15 cellular contexts compared by ENCODE assay signal in the genomic region with DNA sequence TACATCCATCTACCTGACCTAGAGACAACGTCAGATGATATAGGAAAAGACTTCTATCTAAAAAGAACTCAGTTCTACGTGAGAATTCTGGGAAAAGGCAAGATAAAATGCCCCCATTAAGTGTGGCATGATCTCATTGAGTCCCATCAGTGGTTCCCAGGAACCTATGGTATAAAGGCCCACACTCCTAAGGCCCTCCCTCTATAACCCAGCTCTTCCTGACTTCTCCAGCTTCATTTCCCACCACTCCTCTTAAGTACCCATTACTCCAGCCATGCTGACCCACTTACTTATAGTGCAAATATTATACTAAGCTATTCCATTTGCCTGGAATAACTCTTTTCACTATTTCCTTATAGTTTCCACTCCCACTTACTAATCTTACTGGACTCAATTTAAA.
"Had no signal": no experiment of that assay in that cellular context is flagged by ENCODE, and none has a peak within 500 bp of the region (broad histone marks: within the 10 kb centered on the region; RNA-seq: fewer than 3 reads in every experiment).

No MANE protein-coding gene starts in this region.

- H3K4me3 ChIP-seq: gastroesophageal sphincter, heart left ventricle, thyroid gland, vagina had no signal

- H3K4me3 Mint-ChIP-seq: activated naive CD8-positive, alpha-beta T cell; nephron; stimulated activated naive B cell treated with anti-CD40 and anti-IgM and Interleukin-4, amounts not matched to agents 10 μg/mL and 1 μg/mL and 100 μg/mL, for 72 hours; T-helper 1 cell treated with Interleukin-12 subunit alpha and Interleukin-12 subunit beta and Interleukin-4 antibody, amounts not matched to agents 30 μg/mL and 1 μg/mL, for 36 hours had no signal

- H3K9ac ChIP-seq: parathyroid adenoma had no signal

- H3K9me3 ChIP-seq: gastroesophageal sphincter, heart left ventricle, thyroid gland, vagina had no signal

- H3K27me3 ChIP-seq: gastroesophageal sphincter, heart left ventricle, thyroid gland, vagina had no signal

- H3K36me3 Mint-ChIP-seq: activated naive CD8-positive, alpha-beta T cell had no signal

- H2AFZ ChIP-seq: parathyroid adenoma had no signal

- H3K9me3 Mint-ChIP-seq: nephron; stimulated activated naive B cell treated with anti-CD40 and anti-IgM and Interleukin-4, amounts not matched to agents 10 μg/mL and 1 μg/mL and 100 μg/mL, for 72 hours; T-helper 1 cell treated with Interleukin-12 subunit alpha and Interleukin-12 subunit beta and Interleukin-4 antibody, amounts not matched to agents 30 μg/mL and 1 μg/mL, for 36 hours had no signal

- H3K27ac ChIP-seq: gastroesophageal sphincter, heart left ventricle, parathyroid adenoma, thyroid gland, vagina, WERI-Rb-1 had no signal

- H3K27ac Mint-ChIP-seq: activated naive CD8-positive, alpha-beta T cell; nephron; stimulated activated naive B cell treated with anti-CD40 and anti-IgM and Interleukin-4, amounts not matched to agents 10 μg/mL and 1 μg/mL and 100 μg/mL, for 72 hours; T-helper 1 cell treated with Interleukin-12 subunit alpha and Interleukin-12 subunit beta and Interleukin-4 antibody, amounts not matched to agents 30 μg/mL and 1 μg/mL, for 36 hours had no signal

- DNase-seq: activated CD4-positive, alpha-beta T cell treated with anti-CD3 and anti-CD28 coated beads for 1 hour; activated CD4-positive, alpha-beta T cell treated with anti-CD3 and anti-CD28 coated beads, Interleukin-2, amount 50 U/mL, for 4 hours; effector CD4-positive, alpha-beta T cell; heart left ventricle; left ventricle myocardium superior; retina; stimulated activated naive B cell treated with anti-CD40 and anti-IgM and Interleukin-4, amounts not matched to agents 10 μg/mL and 1 μg/mL and 100 μg/mL, for 72 hours; thyroid gland; WERI-Rb-1 had no signal

- H3K4me1 ChIP-seq: gastroesophageal sphincter, heart left ventricle, parathyroid adenoma, vagina had no signal

- H3K36me3 ChIP-seq: gastroesophageal sphincter, heart left ventricle, thyroid gland, vagina, WERI-Rb-1 had no signal

- H3K4me1 Mint-ChIP-seq: nephron; stimulated activated naive B cell treated with anti-CD40 and anti-IgM and Interleukin-4, amounts not matched to agents 10 μg/mL and 1 μg/mL and 100 μg/mL, for 72 hours had no signal

- H3K79me2 ChIP-seq: parathyroid adenoma had no signal

- ATAC-seq: gastroesophageal sphincter; heart left ventricle; left ventricle myocardium superior; stimulated activated naive B cell treated with anti-CD40 and anti-IgM and Interleukin-4, amounts not matched to agents 10 μg/mL and 1 μg/mL and 100 μg/mL, for 72 hours had no signal
